16 cellular contexts compared by ENCODE assay signal in the genomic region with DNA sequence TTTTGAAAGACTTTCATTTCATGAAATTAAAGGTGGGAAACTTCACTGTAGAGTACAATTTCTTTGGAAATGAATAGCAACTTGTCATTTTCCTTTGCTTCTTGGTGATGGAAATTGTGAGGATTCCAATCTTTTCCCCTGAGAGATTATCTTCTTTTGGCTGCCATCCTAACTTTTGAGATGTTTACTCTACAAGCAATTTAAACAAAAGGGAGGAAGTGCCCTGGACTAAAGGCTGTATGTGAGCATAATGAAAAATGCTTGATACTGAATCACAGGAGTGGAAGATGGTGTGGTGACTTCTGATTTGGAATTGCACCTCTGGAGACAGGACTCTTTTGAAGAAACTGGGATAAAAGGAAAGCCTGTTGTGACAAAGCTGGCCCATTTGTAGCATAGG. TPM values are rescaled to one million over a fixed set of nuclear protein-coding genes. Genes with fewer than 3 reads are reported as not detected.
DNase-seq lines count a peak whose midpoint lies in the region; ATAC-seq and TF ChIP-seq lines count a peak whose summit lies in the region.
"Had no signal": no experiment of that assay in that cellular context is flagged by ENCODE, and none has a peak within 500 bp of the region (broad histone marks: within the 10 kb centered on the region; RNA-seq: fewer than 3 reads in every experiment).

No MANE protein-coding gene starts in this region.

- intact Hi-C loops in mucosa of descending colon (cut with DNase I, micrococcal nuclease), result no loop called here

- H3K4me1 ChIP-seq in mucosa of descending colon (ENCODE audit: low read depth), result peaks cover 26% of the 10 kb centered on the region

- peak; percentile 36 for ATAC-seq in mucosa of descending colon
- ATAC-seq in HG03460 (IDR thresholded peaks at IDR 0.05; ENCODE audit: unreplicated experiment), result no peak
- no peak for ATAC-seq in HG03139 (IDR thresholded peaks at IDR 0.05; ENCODE audit: unreplicated experiment)
- ATAC-seq: activated CD4-positive, CD25-positive, alpha-beta regulatory T cell treated with anti-CD3 and anti-CD28 coated beads, Interleukin-2, amount 50 U/mL, for 24 hours; Panc1; sciatic nerve had no signal

- H3K4me3 ChIP-seq in cardiac fibroblast (replicated peaks in 1 of 2; ENCODE audit: low read depth in 2 of 2, low read length in 2 of 2) (no peak overlapping the region), mucosa of descending colon (no peak overlapping the region)

- peak; percentile 76 for DNase-seq in NCI-H2171 treated with DMSO at 0.1 percent for 48 hours (lab: John Stamatoyannopoulos, UW)
- DNase-seq in NCI-H2171 (lab: John Stamatoyannopoulos, UW), result no peak
- peak; percentile 48 for DNase-seq in NCI-H146 treated with DMSO at 0.1 percent for 48 hours (lab: John Stamatoyannopoulos, UW; ENCODE audit: unreplicated experiment)
- peak; percentile 29 to 74 for DNase-seq in cardiac fibroblast (ENCODE audit: low read depth in 2 of 2)
- DNase-seq in mucosa of descending colon, result no peak
- no peak for DNase-seq in RKO (ENCODE audit: low spot score)
- DNase-seq: activated gamma-delta T cell treated with Interleukin-2 at 50 U/mL for 16 hours; aorta; Calu3; mammary epithelial cell; stimulated activated CD4-positive, alpha-beta T cell treated with anti-CD3 and anti-CD28 coated beads, Interleukin-4, amount 100 ng/mL, for 1 hour had no signal

- H3K36me3 ChIP-seq in mucosa of descending colon (ENCODE audit: low read depth), result no peaks in the 10 kb centered on the region

- TF ChIP-seq CTCF in cardiac fibroblast (IDR thresholded peaks at IDR 0.05; ENCODE audit: low read depth, low read length) (no peak), mucosa of descending colon (IDR thresholded peaks at IDR 0.05) (no peak)

- H3K9me3 ChIP-seq in mucosa of descending colon, result no peaks in the 10 kb centered on the region

RNA-seq across cellular contexts. Expression of gene JAG1, which starts 43.1 kb away (rescaled TPM):
- 100 to 1,000 TPM in 1 of 3 donors, 10 to 100 TPM in 2; 87.1 to 104 (median 94.4) TPM for total RNA-seq in mucosa of descending colon

Comparison
In these comparisons a context has a peak if more than half of its experiments do, and no peak if none do; other contexts are left out.
1. DNase-seq: peak in NCI-H2171 treated with DMSO at 0.1 percent for 48 hours (single experiment), NCI-H146 treated with DMSO at 0.1 percent for 48 hours (single experiment) and cardiac fibroblast (2 of 2); none in NCI-H2171 (single experiment), mucosa of descending colon (0 of 3) and RKO (single experiment).